Comparison of ENCODE assay signal across 9 cellular contexts in the genomic region with DNA sequence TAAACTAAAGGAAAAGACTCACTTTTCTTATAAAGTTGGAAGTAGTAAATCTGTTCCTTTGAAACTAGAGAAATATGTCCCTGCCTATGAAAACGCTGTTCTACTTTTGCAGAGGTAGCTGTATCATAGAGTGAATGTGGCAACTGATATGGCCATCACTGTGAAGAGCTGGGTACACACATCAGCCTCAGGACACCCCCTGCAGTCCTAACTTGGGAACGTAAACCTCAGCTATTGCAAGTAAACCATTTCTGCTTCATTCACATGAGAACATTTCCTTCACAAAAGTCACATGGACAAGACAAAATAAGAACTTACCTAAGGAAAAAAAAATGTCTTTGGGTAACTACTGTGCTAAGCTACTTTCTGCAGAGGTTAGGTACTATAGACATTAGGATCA.
DNase-seq lines count a peak whose midpoint lies in the region; ATAC-seq, FAIRE-seq and TF ChIP-seq lines count a peak whose summit lies in the region.
"Had no signal": no experiment of that assay in that cellular context is flagged by ENCODE, and none has a peak within 500 bp of the region (broad histone marks: within the 10 kb centered on the region; RNA-seq: fewer than 3 reads in every experiment).

No MANE protein-coding gene starts in this region.

- H3F3A ChIP-seq in smooth muscle cell (ENCODE audit: low read depth): no peaks in the 10 kb centered on the region

- peak; percentile 26 for DNase-seq in SK-N-DZ (ENCODE audit: low spot score)
- peak; percentile 12 for DNase-seq in glomerular visceral epithelial cell (ENCODE audit: extremely low spot score)
- peak; percentile 3 for DNase-seq in urothelium cell line (ENCODE audit: low spot score)
- DNase-seq in smooth muscle cell (lab: John Stamatoyannopoulos, UW; ENCODE audit: unreplicated experiment): no peak
- DNase-seq in spleen: no peak

- intact Hi-C loops in spleen (cut with DNase I; ENCODE audit: low total_unique reads): no loop called here

- no peaks in the 10 kb centered on the region for H3K27me3 ChIP-seq in smooth muscle cell (ENCODE audit: low read depth)
- H3K27me3 ChIP-seq in spleen (replicated peaks in 1 of 7): no peaks in the 10 kb centered on the region

- WGBS in smooth muscle cell (ENCODE audit: low lambda C conversion rate): 38% methylated on average over 2 of the region's 2 CpGs
- WGBS in spleen, 5 donors: 25 to 36% (median 34%) methylated on average over 2 of the region's 2 CpGs

- H4K20me1 ChIP-seq in smooth muscle cell (ENCODE audit: low read depth): no peaks in the 10 kb centered on the region

- no peaks in the 10 kb centered on the region for H3K79me2 ChIP-seq in smooth muscle cell (ENCODE audit: low read depth)

- no peak for FAIRE-seq in urothelium cell line (lab: Jason Lieb, UNC)

- no peak overlapping the region for H3K9ac ChIP-seq in smooth muscle cell (ENCODE audit: low read depth)

- H3K4me3 ChIP-seq in smooth muscle cell: no peak overlapping the region
- H3K4me3 ChIP-seq in spleen: no peak overlapping the region

- H3K27ac ChIP-seq in C4-2B (no peak overlapping the region), smooth muscle cell (ENCODE audit: low read depth) (no peak overlapping the region), spleen (no peak overlapping the region)

- H3K9me3 ChIP-seq in smooth muscle cell (replicated peaks; ENCODE audit: low read depth) (no peaks in the 10 kb centered on the region), spleen (peaks cover 0 to 5% (median 1%) of the 10 kb centered on the region in 8 donors)

- ATAC-seq in GM19463 (IDR thresholded peaks at IDR 0.05; ENCODE audit: unreplicated experiment): peak; percentile 84
- ATAC-seq in HG02571 (IDR thresholded peaks at IDR 0.05; ENCODE audit: unreplicated experiment): no peak
- ATAC-seq: left colon had no signal

- no peak overlapping the region for H2AFZ ChIP-seq in smooth muscle cell (ENCODE audit: low read depth)

- TF ChIP-seq POLR2A in spleen (IDR thresholded peaks at IDR 0.05): no peak

- no peak overlapping the region for H3K4me2 ChIP-seq in smooth muscle cell

- no peaks in the 10 kb centered on the region for H3K4me1 ChIP-seq in smooth muscle cell (ENCODE audit: low read depth)
- H3K4me1 ChIP-seq in spleen: no peaks in the 10 kb centered on the region

- TF ChIP-seq CTCF in C4-2B (conservative IDR thresholded peaks at IDR 0.05): peak; percentile 31
- TF ChIP-seq CTCF in smooth muscle cell (IDR thresholded peaks at IDR 0.05; ENCODE audit: borderline replicate concordance, insufficient read depth, poor library complexity, severe bottlenecking): no peak
- peak in 3 of 11 experiments; percentile 18 to 29 (median 25) for TF ChIP-seq CTCF in spleen (IDR thresholded peaks at IDR 0.05 in 8 of 11, conservative IDR thresholded peaks at IDR 0.05 in 3 of 11)

- H3K36me3 ChIP-seq in smooth muscle cell (ENCODE audit: low read depth): no peaks in the 10 kb centered on the region
- no peaks in the 10 kb centered on the region for H3K36me3 ChIP-seq in spleen

Comparison
In these comparisons a context has a peak if more than half of its experiments do, and no peak if none do; other contexts are left out.
1. DNase-seq: peak in SK-N-DZ (single experiment), glomerular visceral epithelial cell (single experiment) and urothelium cell line (single experiment); none in smooth muscle cell (single experiment) and spleen (single experiment).